34 cellular contexts compared by ENCODE assay signal in genomic region chr18:6452194-6452593, GRCh38. TPM values are rescaled to one million over a fixed set of nuclear protein-coding genes. Genes with fewer than 3 reads are reported as not detected.
"Had no signal": no experiment of that assay in that cellular context is flagged by ENCODE, and none has a peak within 500 bp of the region (broad histone marks: within the 10 kb centered on the region; RNA-seq: fewer than 3 reads in every experiment).

No MANE protein-coding gene starts in this region.

- ATAC-seq: activated CD8-positive, alpha-beta T cell treated with anti-CD3 and anti-CD28 coated beads for 36 hours; activated naive CD4-positive, alpha-beta T cell treated with anti-CD3 and anti-CD28 coated beads, Interleukin-2, amount 50 U/mL, for 72 hours; activated T-cell treated with anti-CD3 and anti-CD28 coated beads, Interleukin-2, amount 50 U/mL, for 4 hours; activated T-cell treated with anti-CD3 and anti-CD28 coated beads, Interleukin-2, amount 50 U/mL, for 72 hours; activated T-helper 17 cell treated with anti-CD3 and anti-CD28 coated beads, Interleukin-2, amount 50 U/mL, for 72 hours; body of pancreas had no signal

- FAIRE-seq: astrocyte, TTC549 had no signal

- H3K4me3 ChIP-seq: adrenal gland, body of pancreas, breast epithelium had no signal

- H3K36me3 ChIP-seq: adrenal gland, brain microvascular endothelial cell, breast epithelium had no signal

- H3K9me3 ChIP-seq: adrenal gland, body of pancreas, breast epithelium had no signal

- H3K27me3 ChIP-seq: adrenal gland, body of pancreas, brain microvascular endothelial cell, breast epithelium had no signal

- H3K4me1 ChIP-seq: adrenal gland, body of pancreas, breast epithelium had no signal

- H3K27ac ChIP-seq: adrenal gland, body of pancreas, brain microvascular endothelial cell, breast epithelium, VCaP had no signal

- DNase-seq: activated B cell treated with CpG ODN at 0.5 μM for 24 hours; activated CD4-positive, alpha-beta memory T cell treated with anti-CD3 and anti-CD28 coated beads for 36 hours; activated CD4-positive, alpha-beta T cell treated with anti-CD3 and anti-CD28 coated beads for 4 hours; activated CD4-positive, alpha-beta T cell treated with anti-CD3 and anti-CD28 coated beads, Interleukin-2, amount 10 ng/mL, durations not matched to agents 24 days and 14 days; activated CD4-positive, alpha-beta T cell treated with anti-CD3 and anti-CD28 coated beads, Interleukin-2, amount 50 U/mL, for 1 hour; activated CD4-positive, alpha-beta T cell treated with anti-CD3 and anti-CD28 coated beads, Interleukin-2, amount 50 U/mL, for 4 hours; activated CD4-positive, CD25-positive, alpha-beta regulatory T cell treated with anti-CD3 and anti-CD28 coated beads, Interleukin-2, amount 50 U/mL, for 72 hours; activated CD8-positive, alpha-beta memory T cell treated with anti-CD3 and anti-CD28 coated beads, Interleukin-2, amount 50 U/mL, for 4 hours; activated CD8-positive, alpha-beta T cell treated with anti-CD3 and anti-CD28 coated beads for 36 hours; activated effector memory CD4-positive, alpha-beta T cell treated with anti-CD3 and anti-CD28 coated beads, Interleukin-2, amount 50 U/mL, for 16 hours; activated gamma-delta T cell treated with Interleukin-2 at 50 U/mL for 16 hours; activated naive CD4-positive, alpha-beta T cell; activated naive CD4-positive, alpha-beta T cell treated with anti-CD3 and anti-CD28 coated beads for 36 hours; activated naive CD4-positive, alpha-beta T cell treated with anti-CD3 and anti-CD28 coated beads, Interleukin-2, amount 50 U/mL, for 16 hours; activated naive CD8-positive, alpha-beta T cell treated with anti-CD3 and anti-CD28 coated beads for 36 hours; activated T-cell treated with anti-CD3 and anti-CD28 coated beads for 4 hours; activated T-cell treated with anti-CD3 and anti-CD28 coated beads, Interleukin-2, amount 50 U/mL, for 1 hour; activated T-cell treated with anti-CD3 and anti-CD28 coated beads, Interleukin-2, amount 50 U/mL, for 4 hours; activated T-cell treated with anti-CD3 and anti-CD28 coated beads, Interleukin-2, amount 50 U/mL, for 72 hours; adrenal gland; amniotic stem cell; aorta; body of pancreas; brain microvascular endothelial cell; central memory CD4-positive, alpha-beta T cell; T-helper 1 cell; T-helper 2 cell; T-helper 9 cell had no signal

RNA-seq across cellular contexts. Expression of gene L3MBTL4, which starts 37.5 kb away (rescaled TPM):
- total RNA-seq: activated CD8-positive, alpha-beta T cell treated with anti-CD3 and anti-CD28 coated beads for 36 hours had no signal
